Comparison of ENCODE assay signal across 2 cellular contexts in the genomic region with DNA sequence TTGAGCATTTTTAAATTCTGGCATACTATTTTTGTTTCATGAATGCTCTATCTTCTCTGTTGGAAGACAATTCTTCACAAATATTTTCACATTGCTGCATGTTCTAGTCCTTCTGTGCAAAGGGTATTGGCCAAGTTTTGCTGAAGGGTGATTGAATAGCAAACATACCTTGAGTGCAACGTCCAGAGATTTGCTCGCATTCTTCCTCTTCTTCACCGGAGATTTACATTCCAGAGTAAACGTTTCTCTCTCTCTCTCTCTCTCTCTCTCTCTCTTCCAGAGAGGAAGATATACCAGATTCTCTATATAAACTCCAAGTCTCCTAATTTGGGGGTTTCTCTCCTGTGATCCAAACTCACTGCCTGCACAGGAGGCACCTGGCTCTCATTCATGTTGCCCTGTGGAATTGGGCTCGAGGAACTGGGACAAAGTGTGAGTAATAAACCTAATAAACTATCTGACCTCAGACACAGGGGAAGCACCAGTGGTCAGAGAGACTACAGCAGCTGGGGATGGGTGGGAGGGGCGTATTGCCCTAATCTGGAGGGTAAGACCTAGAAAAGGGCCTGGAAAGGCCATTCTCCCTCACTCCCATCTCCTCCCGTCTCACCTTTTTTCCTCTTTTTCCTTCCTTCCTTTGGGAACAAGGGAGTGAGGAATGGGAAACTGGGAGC.
TF ChIP-seq lines count a peak whose summit lies in the region.

No MANE protein-coding gene starts in this region.

TF ChIP-seq in GM12878, 131 proteins besides CTCF, POLR2A, EP300 and RAD21:
- TF ChIP-seq NR2F1 (conservative IDR thresholded peaks at IDR 0.05) (no peak), SPI1 (IDR thresholded peaks at IDR 0.05; ENCODE audit: borderline replicate concordance, insufficient read depth, low read depth, low read length) (peak; percentile 28; the same call in 1 of the 2 replicates), TCF3 (IDR thresholded peaks at IDR 0.05; ENCODE audit: borderline replicate concordance, insufficient read depth, low read depth, low read length) (no peak), STAT3 (IDR thresholded peaks at IDR 0.05; ENCODE audit: low read depth, low read length) (no peak), CBX3 (IDR thresholded peaks at IDR 0.05; ENCODE audit: borderline replicate concordance, low read depth) (no peak), EED (IDR thresholded peaks at IDR 0.05; ENCODE audit: low read depth) (no peak)

TF ChIP-seq in SK-N-SH treated with all-trans-retinoic acid at 6 μM for 48 hours, 23 proteins besides CTCF, POLR2A, EP300 and RAD21:
- no peak for TF ChIP-seq ZFP3 (CRISPR knock-in tag; IDR thresholded peaks at IDR 0.05)
- TF ChIP-seq SNAI2 (CRISPR knock-in tag; IDR thresholded peaks at IDR 0.05): no peak
- no peak for TF ChIP-seq ARNTL (CRISPR knock-in tag; IDR thresholded peaks at IDR 0.05; ENCODE audit: borderline replicate concordance, low read depth)
- no peak for TF ChIP-seq TOX (CRISPR knock-in tag; IDR thresholded peaks at IDR 0.05; ENCODE audit: borderline replicate concordance)
- TF ChIP-seq RARB (CRISPR knock-in tag; IDR thresholded peaks at IDR 0.05): no peak
- TF ChIP-seq, protein P1, sequence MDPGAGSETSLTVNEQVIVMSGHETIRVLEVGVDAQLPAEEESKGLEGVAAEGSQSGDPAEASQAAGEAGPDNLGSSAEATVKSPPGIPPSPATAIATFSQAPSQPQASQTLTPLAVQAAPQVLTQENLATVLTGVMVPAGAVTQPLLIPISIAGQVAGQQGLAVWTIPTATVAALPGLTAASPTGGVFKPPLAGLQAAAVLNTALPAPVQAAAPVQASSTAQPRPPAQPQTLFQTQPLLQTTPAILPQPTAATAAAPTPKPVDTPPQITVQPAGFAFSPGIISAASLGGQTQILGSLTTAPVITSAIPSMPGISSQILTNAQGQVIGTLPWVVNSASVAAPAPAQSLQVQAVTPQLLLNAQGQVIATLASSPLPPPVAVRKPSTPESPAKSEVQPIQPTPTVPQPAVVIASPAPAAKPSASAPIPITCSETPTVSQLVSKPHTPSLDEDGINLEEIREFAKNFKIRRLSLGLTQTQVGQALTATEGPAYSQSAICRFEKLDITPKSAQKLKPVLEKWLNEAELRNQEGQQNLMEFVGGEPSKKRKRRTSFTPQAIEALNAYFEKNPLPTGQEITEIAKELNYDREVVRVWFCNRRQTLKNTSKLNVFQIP (CRISPR knock-in tag; IDR thresholded peaks at IDR 0.05; ENCODE audit: borderline replicate concordance, low read depth): no peak
- TF ChIP-seq OSR1 (CRISPR knock-in tag; IDR thresholded peaks at IDR 0.05): no peak
- TF ChIP-seq, protein P2, sequence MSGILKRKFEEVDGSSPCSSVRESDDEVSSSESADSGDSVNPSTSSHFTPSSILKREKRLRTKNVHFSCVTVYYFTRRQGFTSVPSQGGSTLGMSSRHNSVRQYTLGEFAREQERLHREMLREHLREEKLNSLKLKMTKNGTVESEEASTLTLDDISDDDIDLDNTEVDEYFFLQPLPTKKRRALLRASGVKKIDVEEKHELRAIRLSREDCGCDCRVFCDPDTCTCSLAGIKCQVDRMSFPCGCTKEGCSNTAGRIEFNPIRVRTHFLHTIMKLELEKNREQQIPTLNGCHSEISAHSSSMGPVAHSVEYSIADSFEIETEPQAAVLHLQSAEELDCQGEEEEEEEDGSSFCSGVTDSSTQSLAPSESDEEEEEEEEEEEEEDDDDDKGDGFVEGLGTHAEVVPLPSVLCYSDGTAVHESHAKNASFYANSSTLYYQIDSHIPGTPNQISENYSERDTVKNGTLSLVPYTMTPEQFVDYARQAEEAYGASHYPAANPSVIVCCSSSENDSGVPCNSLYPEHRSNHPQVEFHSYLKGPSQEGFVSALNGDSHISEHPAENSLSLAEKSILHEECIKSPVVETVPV (CRISPR knock-in tag; IDR thresholded peaks at IDR 0.05): no peak
TF ChIP-seq in SK-N-SH treated with all-trans-retinoic acid at 6 μM for 48 hours: peak in this region for 0.
